In the genomic region with DNA sequence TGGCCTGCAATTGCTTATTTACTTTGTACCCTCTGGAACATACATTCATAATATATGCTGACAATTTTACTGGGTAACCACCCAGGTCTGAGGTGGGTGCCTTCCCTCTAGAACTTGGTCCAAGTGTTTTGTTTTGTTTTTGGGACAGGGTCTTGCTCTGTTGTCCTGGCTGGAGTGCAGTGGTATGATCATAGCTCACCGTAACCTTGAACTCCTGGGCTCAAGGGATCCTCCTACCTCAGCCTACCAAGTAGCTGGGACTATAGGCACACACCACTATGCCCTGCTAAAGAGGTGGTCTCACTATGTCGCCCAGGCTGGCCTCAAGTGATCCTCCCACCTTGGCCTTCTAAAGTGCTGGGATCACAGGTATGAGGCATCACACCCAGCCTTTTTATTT, we compare ENCODE assay signal across 24 cellular contexts. TPM values are rescaled to one million over a fixed set of nuclear protein-coding genes. Genes with fewer than 3 reads are reported as not detected.
DNase-seq lines count a peak whose midpoint lies in the region; ATAC-seq and TF ChIP-seq lines count a peak whose summit lies in the region.
"Had no signal": no experiment of that assay in that cellular context is flagged by ENCODE, and none has a peak within 500 bp of the region (broad histone marks: within the 10 kb centered on the region; RNA-seq: fewer than 3 reads in every experiment).

No MANE protein-coding gene starts in this region.

- no peak overlapping the region for H3K4me3 Mint-ChIP-seq in activated naive CD8-positive, alpha-beta T cell
- H3K4me3 Mint-ChIP-seq in activated naive CD8-positive, alpha-beta T cell treated with anti-CD3 and anti-CD28 coated beads, Interleukin-2, amount 50 U/mL, for 24 hours = no peak overlapping the region
- peak overlapping the region in 1 of 8 donors; percentile 51 for H3K4me3 Mint-ChIP-seq in naive B cell
- H3K4me3 Mint-ChIP-seq: CD8-positive, alpha-beta T cell had no signal

- POLR2A ChIA-PET in OCI-LY7 (lab: Charles Lee) = interaction anchor here (0.8 to 12.9 kb wide), 5 partner anchors 10 to 109 kb away, joined by 3 to 251 read pairs (median 4); partner anchors contain the start of genes ACD, CARMIL2 and CTCF

- CTCF ChIA-PET in OCI-LY7 (lab: Charles Lee; ENCODE audit: unreplicated experiment) = interaction anchor here (1.2 to 1.6 kb wide), 2 partner anchors 10 to 18 kb away, joined by 4 to 6 read pairs; no protein-coding TSS in a partner anchor

- no peak for DNase-seq in activated naive CD8-positive, alpha-beta T cell treated with anti-CD3 and anti-CD28 coated beads, Interleukin-2, amount 50 U/mL, for 24 hours
- no peak for DNase-seq in OCI-LY7 (ENCODE audit: low spot score)
- DNase-seq in naive B cell = no peak
- DNase-seq in Kasumi-1 (lab: John Stamatoyannopoulos, UW) = no peak
- DNase-seq: BE2C; Calu3; CD8-positive, alpha-beta T cell; DMS53; H7; IMR-90; NCI-H1105; NCI-H2081; NCI-H2171 treated with DMSO at 0.1 percent for 48 hours; NCI-H446; NCI-H69; NK-92 treated with Interleukin-12 subunit alpha and Interleukin-12 subunit beta, amount 100 ng/mL, for 24 hours; OCI-M1; SHP77; SK-N-SH had no signal

- no TSS peak for BruUV-seq in OCI-LY7 (replicated peaks; lab: Mats Ljungman, UMichigan)

- H3K4me1 ChIP-seq in OCI-LY7 (ENCODE audit: insufficient read depth, low read length, poor library complexity, severe bottlenecking) = peaks cover 98% of the 10 kb centered on the region

- peaks cover 76% of the 10 kb centered on the region for H3K79me2 ChIP-seq in OCI-LY7 (ENCODE audit: insufficient read depth, low read depth, low read length)

- H3K9me2 ChIP-seq in OCI-LY7 (ENCODE audit: insufficient read depth, low read length) = no peaks in the 10 kb centered on the region
- H3K9me2 ChIP-seq: SK-N-SH had no signal

- no peak for TF ChIP-seq CTCF in OCI-LY7 (conservative IDR thresholded peaks at IDR 0.05; ENCODE audit: low read length)

- peaks cover 43% of the 10 kb centered on the region; the same call in 1 of the 2 replicates for H3K36me3 ChIP-seq in OCI-LY7 (ENCODE audit: insufficient read depth, low read length)

- peaks cover 3% of the 10 kb centered on the region for H3K36me3 Mint-ChIP-seq in activated naive CD8-positive, alpha-beta T cell
- H3K36me3 Mint-ChIP-seq in activated naive CD8-positive, alpha-beta T cell treated with anti-CD3 and anti-CD28 coated beads, Interleukin-2, amount 50 U/mL, for 24 hours (ENCODE audit: low read depth) = peaks cover 11% of the 10 kb centered on the region
- H3K36me3 Mint-ChIP-seq in naive B cell = no peaks in the 10 kb centered on the region

- H3K4me1 Mint-ChIP-seq in activated naive CD8-positive, alpha-beta T cell (ENCODE audit: low read depth) = peaks cover 54% of the 10 kb centered on the region
- peaks cover 55% of the 10 kb centered on the region for H3K4me1 Mint-ChIP-seq in activated naive CD8-positive, alpha-beta T cell treated with anti-CD3 and anti-CD28 coated beads, Interleukin-2, amount 50 U/mL, for 24 hours
- peaks cover 72 to 94% (median 81%) of the 10 kb centered on the region in 3 donors for H3K4me1 Mint-ChIP-seq in naive B cell

- H2AFZ ChIP-seq in OCI-LY7 (ENCODE audit: low read length) = no peak overlapping the region

- H3K9me3 ChIP-seq in OCI-LY7 (ENCODE audit: low read length) = no peaks in the 10 kb centered on the region
- H3K9me3 ChIP-seq: BE2C, SK-N-SH had no signal

- peak overlapping the region; percentile 98 for H3K27ac ChIP-seq in OCI-LY7 (ENCODE audit: low read depth, low read length, poor library complexity, severe bottlenecking)
- H3K27ac ChIP-seq: HL-60 had no signal

- H3K27ac Mint-ChIP-seq in activated naive CD8-positive, alpha-beta T cell = peak overlapping the region; percentile 28
- H3K27ac Mint-ChIP-seq in activated naive CD8-positive, alpha-beta T cell treated with anti-CD3 and anti-CD28 coated beads, Interleukin-2, amount 50 U/mL, for 24 hours = no peak overlapping the region
- peak overlapping the region in 5 of 6 donors; percentile 41 to 98 (median 69) for H3K27ac Mint-ChIP-seq in naive B cell

- peak overlapping the region; percentile 59 for H3K4me2 ChIP-seq in OCI-LY7 (ENCODE audit: low read length)
- H3K4me2 ChIP-seq: SK-N-SH had no signal

- no peaks in the 10 kb centered on the region for H3K27me3 Mint-ChIP-seq in activated naive CD8-positive, alpha-beta T cell
- no peaks in the 10 kb centered on the region for H3K27me3 Mint-ChIP-seq in activated naive CD8-positive, alpha-beta T cell treated with anti-CD3 and anti-CD28 coated beads, Interleukin-2, amount 50 U/mL, for 24 hours
- no peaks in the 10 kb centered on the region for H3K27me3 Mint-ChIP-seq in naive B cell

- ATAC-seq in activated naive CD8-positive, alpha-beta T cell treated with anti-CD3 and anti-CD28 coated beads, Interleukin-2, amount 50 U/mL, for 24 hours = no peak
- ATAC-seq in naive B cell (ENCODE audit: low read depth in 2 of 2) (no peak), GM18858 (IDR thresholded peaks at IDR 0.05; ENCODE audit: unreplicated experiment) (no peak), GM18498 (IDR thresholded peaks at IDR 0.05; ENCODE audit: unreplicated experiment) (no peak), GM18502 (IDR thresholded peaks at IDR 0.05; ENCODE audit: poor library complexity, unreplicated experiment) (no peak)
- ATAC-seq: CD8-positive, alpha-beta T cell had no signal

- no peaks in the 10 kb centered on the region for H3K9me3 Mint-ChIP-seq in activated naive CD8-positive, alpha-beta T cell (ENCODE audit: low read depth)
- H3K9me3 Mint-ChIP-seq in activated naive CD8-positive, alpha-beta T cell treated with anti-CD3 and anti-CD28 coated beads, Interleukin-2, amount 50 U/mL, for 24 hours = no peaks in the 10 kb centered on the region
- H3K9me3 Mint-ChIP-seq in naive B cell = no peaks in the 10 kb centered on the region
- H3K9me3 Mint-ChIP-seq: CD8-positive, alpha-beta T cell had no signal

- H4K20me1 ChIP-seq in OCI-LY7 (ENCODE audit: insufficient read depth, low read length) = no peaks in the 10 kb centered on the region

- intact Hi-C loops in OCI-LY7 (cut with micrococcal nuclease; ENCODE audit: unreplicated experiment) = no loop called here

- no peak overlapping the region for H3K4me3 ChIP-seq in OCI-LY7 (ENCODE audit: low read depth, low read length, poor library complexity, severe bottlenecking)

RNA-seq across cellular contexts. Expression of gene CTCF, which starts 11.2 kb away (rescaled TPM):
- total RNA-seq in OCI-LY7 (2014; rRNA removed; shearing (Covaris generic)) = 70.6 and 72.1 TPM in 2 replicates
- 83.5 and 93.3 TPM in 2 replicates for total RNA-seq in OCI-LY7 (2022)
- 10 to 100 TPM; 40.2 to 93.3 (median 67.8) TPM for polyA plus RNA-seq in naive B cell (ENCODE audit: low read depth in 6 of 6)

RNA-seq across cellular contexts. Expression of gene RIPOR1, which starts 22.5 kb away (rescaled TPM):
- 8.9 and 9.7 TPM in 2 replicates for total RNA-seq in OCI-LY7 (2014; rRNA removed; shearing (Covaris generic))
- 26.4 and 40.2 TPM in 2 replicates for total RNA-seq in OCI-LY7 (2022)
- 10 to 100 TPM in 5 of 6 donors, 1 to 10 TPM in 1; 3.4 to 34.5 (median 16.5) TPM for polyA plus RNA-seq in naive B cell (ENCODE audit: low read depth in 6 of 6)
